Comparison of ENCODE assay signal across 1 cellular context in the genomic region with DNA sequence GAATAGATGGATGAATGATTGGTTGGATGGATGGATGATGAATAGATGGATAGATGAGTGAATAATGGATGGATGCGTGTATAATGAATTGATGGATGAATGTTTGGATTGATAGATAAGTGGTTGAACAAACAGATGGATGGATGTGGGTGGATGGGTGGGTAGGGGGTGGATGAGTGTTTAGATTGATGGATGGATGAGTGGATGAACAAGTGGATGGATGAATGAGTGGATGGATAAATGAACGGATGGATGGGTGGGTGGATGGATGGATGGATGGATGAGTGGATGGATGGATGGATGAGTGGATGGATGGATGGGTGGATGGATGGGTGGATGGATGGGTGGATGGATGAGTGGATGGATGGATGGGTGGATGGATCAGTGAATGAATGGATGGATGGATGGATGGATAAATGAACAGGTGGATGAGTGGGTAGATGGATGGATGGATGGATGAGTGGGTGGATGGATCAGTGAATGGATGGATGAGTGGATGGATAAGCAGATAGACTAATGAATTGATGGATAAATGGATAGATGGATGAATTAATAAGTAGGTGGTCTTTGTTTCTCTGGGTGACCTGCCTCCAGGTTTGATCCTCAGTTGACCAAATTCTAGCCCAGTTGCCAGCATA.
TF ChIP-seq lines count a peak whose summit lies in the region.

No MANE protein-coding gene starts in this region.

TF ChIP-seq in IMR-90, 13 proteins besides CTCF, POLR2A, EP300 and RAD21:
- TF ChIP-seq, protein P1, sequence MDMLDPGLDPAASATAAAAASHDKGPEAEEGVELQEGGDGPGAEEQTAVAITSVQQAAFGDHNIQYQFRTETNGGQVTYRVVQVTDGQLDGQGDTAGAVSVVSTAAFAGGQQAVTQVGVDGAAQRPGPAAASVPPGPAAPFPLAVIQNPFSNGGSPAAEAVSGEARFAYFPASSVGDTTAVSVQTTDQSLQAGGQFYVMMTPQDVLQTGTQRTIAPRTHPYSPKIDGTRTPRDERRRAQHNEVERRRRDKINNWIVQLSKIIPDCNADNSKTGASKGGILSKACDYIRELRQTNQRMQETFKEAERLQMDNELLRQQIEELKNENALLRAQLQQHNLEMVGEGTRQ (IDR thresholded peaks at IDR 0.05; ENCODE audit: low read depth, low read length) = no peak
- TF ChIP-seq SMC3 (IDR thresholded peaks at IDR 0.05; ENCODE audit: low read depth, low read length) (no peak), CHD1 (IDR thresholded peaks at IDR 0.05; ENCODE audit: low read depth, low read length) (no peak), MAFK (IDR thresholded peaks at IDR 0.05; ENCODE audit: low read depth, low read length) (no peak), NFE2L2 (IDR thresholded peaks at IDR 0.05; ENCODE audit: low read depth, low read length) (no peak), RFX5 (IDR thresholded peaks at IDR 0.05; ENCODE audit: low read depth, low read length) (no peak), MAZ (IDR thresholded peaks at IDR 0.05; ENCODE audit: borderline replicate concordance, low read depth, low read length) (no peak), FOS (IDR thresholded peaks at IDR 0.05; ENCODE audit: low read depth, low read length) (no peak), CEBPB (IDR thresholded peaks at IDR 0.05; ENCODE audit: low read depth, low read length) (no peak), MXI1 (IDR thresholded peaks at IDR 0.05; ENCODE audit: borderline replicate concordance, low read depth, low read length) (no peak), RCOR1 (IDR thresholded peaks at IDR 0.05; ENCODE audit: insufficient replicate concordance, low read length) (no peak), BHLHE40 (IDR thresholded peaks at IDR 0.05; ENCODE audit: low read depth, low read length) (no peak)
- TF ChIP-seq, protein P2, sequence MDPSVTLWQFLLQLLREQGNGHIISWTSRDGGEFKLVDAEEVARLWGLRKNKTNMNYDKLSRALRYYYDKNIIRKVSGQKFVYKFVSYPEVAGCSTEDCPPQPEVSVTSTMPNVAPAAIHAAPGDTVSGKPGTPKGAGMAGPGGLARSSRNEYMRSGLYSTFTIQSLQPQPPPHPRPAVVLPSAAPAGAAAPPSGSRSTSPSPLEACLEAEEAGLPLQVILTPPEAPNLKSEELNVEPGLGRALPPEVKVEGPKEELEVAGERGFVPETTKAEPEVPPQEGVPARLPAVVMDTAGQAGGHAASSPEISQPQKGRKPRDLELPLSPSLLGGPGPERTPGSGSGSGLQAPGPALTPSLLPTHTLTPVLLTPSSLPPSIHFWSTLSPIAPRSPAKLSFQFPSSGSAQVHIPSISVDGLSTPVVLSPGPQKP (IDR thresholded peaks at IDR 0.05; ENCODE audit: borderline replicate concordance, low read depth, low read length) = no peak
